ENCODE assay signal across 9 cellular contexts in the genomic region with DNA sequence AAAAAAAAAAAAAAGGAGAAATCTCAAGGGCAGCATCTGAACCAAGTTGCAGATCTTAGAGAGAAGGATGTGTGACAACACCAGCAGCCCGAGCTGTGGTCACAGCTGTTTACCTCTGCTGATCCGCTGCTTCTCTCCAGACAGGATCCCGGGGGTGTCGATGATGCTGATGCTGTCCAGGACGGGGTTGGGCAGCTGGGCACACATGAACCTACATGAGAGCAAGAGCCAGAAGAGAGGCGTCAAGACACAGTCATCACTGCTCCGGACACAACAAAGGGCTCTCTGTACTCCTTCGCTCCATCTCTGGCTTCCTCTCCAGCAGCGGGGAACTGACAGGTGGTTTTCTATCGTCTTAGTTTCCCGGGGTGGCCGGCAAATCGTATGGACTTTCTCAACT. TPM values are rescaled to one million over a fixed set of nuclear protein-coding genes. Genes with fewer than 3 reads are reported as not detected.
DNase-seq lines count a peak whose midpoint lies in the region; ATAC-seq and TF ChIP-seq lines count a peak whose summit lies in the region.
"Had no signal": no experiment of that assay in that cellular context is flagged by ENCODE, and none has a peak within 500 bp of the region (broad histone marks: within the 10 kb centered on the region; RNA-seq: fewer than 3 reads in every experiment).

No MANE protein-coding gene starts in this region.

- no peaks in the 10 kb centered on the region for H4K20me1 ChIP-seq in fibroblast of lung (ENCODE audit: control insufficient read depth, extremely low read depth, insufficient read depth, low read length)

- peak overlapping the region; percentile 91 for H3K4me3 Mint-ChIP-seq in activated T-cell treated with anti-CD3 and anti-CD28 coated beads, Interleukin-2, amount 50 U/mL, for 4 hours

- peaks cover 31% of the 10 kb centered on the region for H3K4me1 ChIP-seq in fibroblast of lung (ENCODE audit: control insufficient read depth, extremely low read depth, insufficient read depth, low read length)

- no peaks in the 10 kb centered on the region for H3K9me3 ChIP-seq in fibroblast of lung (ENCODE audit: control insufficient read depth, insufficient read depth, low read depth, low read length)
- H3K9me3 ChIP-seq: pancreas, SJSA1 had no signal

- TF ChIP-seq CTCF in fibroblast of lung (conservative IDR thresholded peaks at IDR 0.05 in 1 of 2, IDR thresholded peaks at IDR 0.05 in 1 of 2; ENCODE audit: low read depth in 1 of 2, low read length in 2 of 2), result no peak

- no peaks in the 10 kb centered on the region for H3K27me3 ChIP-seq in fibroblast of lung (ENCODE audit: control insufficient read depth, insufficient read depth, low read length)
- H3K27me3 ChIP-seq: pancreas, SJSA1 had no signal

- H3K9me3 Mint-ChIP-seq in activated T-cell treated with anti-CD3 and anti-CD28 coated beads, Interleukin-2, amount 50 U/mL, for 4 hours, result no peaks in the 10 kb centered on the region

- DNase-seq in activated T-cell treated with anti-CD3 and anti-CD28 coated beads, Interleukin-2, amount 50 U/mL, for 4 hours, result no peak
- DNase-seq in activated T-cell treated with anti-CD3 and anti-CD28 coated beads, Interleukin-2, amount 50 U/mL, for 1 hour, result no peak
- peak in 1 of 2 donors; percentile 82 for DNase-seq in fibroblast of lung (ENCODE audit: low read depth in 2 of 2)
- DNase-seq in superior temporal gyrus (ENCODE audit: extremely low spot score), result peak; percentile 82
- DNase-seq in UCSD-AML1 (lab: John Stamatoyannopoulos, UW; ENCODE audit: unreplicated experiment), result no peak
- DNase-seq: dermis blood vessel endothelial cell, pancreas had no signal

- H3K4me3 ChIP-seq in fibroblast of lung (replicated peaks in 1 of 4; ENCODE audit: control extremely low read depth in 1 of 4, insufficient read depth in 1 of 4, low read depth in 3 of 4, low read length in 4 of 4), result peak overlapping the region in 1 of 4 experiments; percentile 99
- H3K4me3 ChIP-seq: pancreas, SJSA1 had no signal

- peak overlapping the region; percentile 35 for H3K27ac ChIP-seq in fibroblast of lung (ENCODE audit: insufficient read depth, low read length)
- H3K27ac ChIP-seq: pancreas, SJSA1 had no signal

- H3K4me1 Mint-ChIP-seq in activated T-cell treated with anti-CD3 and anti-CD28 coated beads, Interleukin-2, amount 50 U/mL, for 4 hours (ENCODE audit: low read depth), result peaks cover 77% of the 10 kb centered on the region

- no peak overlapping the region for H2AFZ ChIP-seq in fibroblast of lung (ENCODE audit: low read length)

- H3K9ac ChIP-seq in fibroblast of lung (ENCODE audit: insufficient read depth, low read length), result no peak overlapping the region

- H3K36me3 Mint-ChIP-seq in activated T-cell treated with anti-CD3 and anti-CD28 coated beads, Interleukin-2, amount 50 U/mL, for 4 hours (ENCODE audit: insufficient read depth), result peaks cover 27% of the 10 kb centered on the region

- no peaks in the 10 kb centered on the region for H3K27me3 Mint-ChIP-seq in activated T-cell treated with anti-CD3 and anti-CD28 coated beads, Interleukin-2, amount 50 U/mL, for 4 hours (ENCODE audit: low read depth)

- ATAC-seq in activated T-cell treated with anti-CD3 and anti-CD28 coated beads, Interleukin-2, amount 50 U/mL, for 4 hours, result no peak
- ATAC-seq in HG02870 (IDR thresholded peaks at IDR 0.05; ENCODE audit: unreplicated experiment), result no peak
- ATAC-seq: pancreas had no signal

- H3K4me2 ChIP-seq in fibroblast of lung (ENCODE audit: extremely low read depth, insufficient read depth, low read length), result peak overlapping the region; percentile 67

- peaks cover 83% of the 10 kb centered on the region for H3K79me2 ChIP-seq in fibroblast of lung (ENCODE audit: control insufficient read depth, insufficient read depth, low read length)

- H3K36me3 ChIP-seq in fibroblast of lung (ENCODE audit: control insufficient read depth, insufficient read depth, low read length), result peaks cover 25% of the 10 kb centered on the region

RNA-seq across cellular contexts. Expression of a gene that starts 4.1 kb away (rescaled TPM):
- 100 to 1,000 TPM in 2 of 3 donors, 10 to 100 TPM in 1; 86.3 to 121 (median 108) TPM for total RNA-seq in activated T-cell treated with anti-CD3 and anti-CD28 coated beads, Interleukin-2, amount 50 U/mL, for 4 hours
- 40.8 and 71.3 TPM in 2 replicates for total RNA-seq in fibroblast of lung
- polyA plus RNA-seq in fibroblast of lung, result 240 and 248 TPM in 2 replicates
- 181 and 192 TPM in 2 replicates for polyA plus RNA-seq in fibroblast of lung (2012)
- polyA minus RNA-seq in fibroblast of lung (ENCODE audit: low replicate concordance), result 634 and 716 TPM in 2 replicates

RNA-seq across cellular contexts. Expression of a gene that starts 29.9 kb away (rescaled TPM):
- total RNA-seq in activated T-cell treated with anti-CD3 and anti-CD28 coated beads, Interleukin-2, amount 50 U/mL, for 4 hours, result under 1 TPM; 0.13 to 0.33 (median 0.18) TPM
- 0.33 and 0.77 TPM in 2 replicates for total RNA-seq in fibroblast of lung
- 0.02 and 0.03 TPM in 2 replicates for polyA plus RNA-seq in fibroblast of lung
- polyA plus RNA-seq in fibroblast of lung (2012), result 0.13 TPM in 2 replicates
- polyA minus RNA-seq in fibroblast of lung (ENCODE audit: low replicate concordance), result not detected in 2 replicates

RNA-seq across cellular contexts. Expression of a gene that starts 42.7 kb away (rescaled TPM):
- total RNA-seq in activated T-cell treated with anti-CD3 and anti-CD28 coated beads, Interleukin-2, amount 50 U/mL, for 4 hours, result 10 to 100 TPM; 20.6 to 24.1 (median 21.7) TPM
- 7.4 and 9.9 TPM in 2 replicates for total RNA-seq in fibroblast of lung
- polyA plus RNA-seq in fibroblast of lung, result 3.1 and 5.1 TPM in 2 replicates
- polyA plus RNA-seq in fibroblast of lung (2012), result 9.5 and 15.8 TPM in 2 replicates
- 14.8 and 32.3 TPM in 2 replicates for polyA minus RNA-seq in fibroblast of lung (ENCODE audit: low replicate concordance)

RNA-seq across cellular contexts. Expression of a gene that starts 50.2 kb away (rescaled TPM):
- total RNA-seq in activated T-cell treated with anti-CD3 and anti-CD28 coated beads, Interleukin-2, amount 50 U/mL, for 4 hours, result 1 to 10 TPM; 6.9 to 8.2 (median 7.9) TPM
- total RNA-seq in fibroblast of lung, result 6.2 and 12.1 TPM in 2 replicates
- 10.9 and 12.4 TPM in 2 replicates for polyA plus RNA-seq in fibroblast of lung
- 13.2 and 14.5 TPM in 2 replicates for polyA plus RNA-seq in fibroblast of lung (2012)
- polyA minus RNA-seq in fibroblast of lung (ENCODE audit: low replicate concordance), result 13.4 and 24.2 TPM in 2 replicates
